Comparison of ENCODE assay signal across 28 cellular contexts in the genomic region with DNA sequence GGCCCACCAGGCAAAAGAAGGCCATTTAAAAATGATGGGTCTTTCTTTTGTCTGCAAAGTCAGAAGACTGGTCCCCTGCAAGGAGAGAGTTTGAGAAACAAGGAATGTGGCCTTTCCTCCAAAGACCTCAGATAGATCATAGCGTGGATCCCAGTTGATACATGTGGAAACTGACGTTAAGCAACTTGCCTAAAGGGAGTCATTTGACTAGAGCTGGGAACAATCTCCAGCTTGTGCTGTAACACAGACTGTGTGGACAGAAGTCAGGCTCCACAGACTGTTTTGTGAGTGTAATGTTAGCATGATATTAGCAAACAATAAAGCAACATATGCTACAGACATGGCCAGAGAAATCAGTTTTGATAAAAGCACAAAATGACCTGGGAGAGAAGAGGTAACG.
DNase-seq lines count a peak whose midpoint lies in the region; ATAC-seq, FAIRE-seq and TF ChIP-seq lines count a peak whose summit lies in the region.
"Had no signal": no experiment of that assay in that cellular context is flagged by ENCODE, and none has a peak within 500 bp of the region (broad histone marks: within the 10 kb centered on the region; RNA-seq: fewer than 3 reads in every experiment).

No MANE protein-coding gene starts in this region.

- no peak overlapping the region for H4K5ac ChIP-seq in IMR-90 (ENCODE audit: low read depth, low read length)

- H3K14ac ChIP-seq in IMR-90 (replicated peaks; ENCODE audit: low read depth, low read length), result peak overlapping the region; percentile 13; the same call in 1 of the 2 replicates

- no peaks in the 10 kb centered on the region for H3K9me2 ChIP-seq in GM23338 (ENCODE audit: insufficient read depth)
- no peaks in the 10 kb centered on the region for H3K9me2 ChIP-seq in GM23248 (ENCODE audit: insufficient read depth)

- no peaks in the 10 kb centered on the region for H3K27me3 ChIP-seq in GM23338 (ENCODE audit: insufficient read depth)
- H3K27me3 ChIP-seq in IMR-90 (ENCODE audit: control insufficient read depth, insufficient read depth, low read length), result no peaks in the 10 kb centered on the region
- H3K27me3 ChIP-seq in K562 (ENCODE audit: control insufficient read depth in 2 of 2, insufficient read depth in 2 of 2, low read length in 2 of 2), result no peaks in the 10 kb centered on the region
- no peaks in the 10 kb centered on the region for H3K27me3 ChIP-seq in neural progenitor cell
- H3K27me3 ChIP-seq in A673 (replicated peaks; ENCODE audit: insufficient read depth, low read depth, low read length, poor library complexity), result no peaks in the 10 kb centered on the region
- H3K27me3 ChIP-seq in GM23248 (replicated peaks; ENCODE audit: insufficient read depth), result no peaks in the 10 kb centered on the region
- H3K27me3 ChIP-seq: body of pancreas, heart right ventricle, thyroid gland had no signal

- no peaks in the 10 kb centered on the region for H3K79me1 ChIP-seq in IMR-90 (ENCODE audit: low read depth in 1 of 2, low read length in 2 of 2)

- no peaks in the 10 kb centered on the region for H4K20me1 ChIP-seq in GM23338 (replicated peaks; ENCODE audit: insufficient read depth)
- H4K20me1 ChIP-seq in IMR-90 (ENCODE audit: insufficient read depth, low read length), result no peaks in the 10 kb centered on the region
- H4K20me1 ChIP-seq in K562 (replicated peaks; ENCODE audit: control insufficient read depth, insufficient read depth, low read length), result no peaks in the 10 kb centered on the region
- H4K20me1 ChIP-seq in neural progenitor cell (ENCODE audit: low read depth), result no peaks in the 10 kb centered on the region
- no peaks in the 10 kb centered on the region for H4K20me1 ChIP-seq in GM23248 (ENCODE audit: insufficient read depth)

- H4K91ac ChIP-seq in IMR-90 (ENCODE audit: insufficient read depth, low read depth, low read length), result no peak overlapping the region

- no peaks in the 10 kb centered on the region for H3K4me1 ChIP-seq in GM23338 (ENCODE audit: insufficient read depth)
- peaks cover 5% of the 10 kb centered on the region; the same call in 1 of the 2 replicates for H3K4me1 ChIP-seq in IMR-90 (ENCODE audit: control insufficient read depth, insufficient read depth, low read length)
- peaks cover 7 to 37% of the 10 kb centered on the region in 2 experiments; a peak in 4 of 5 replicates for H3K4me1 ChIP-seq in K562 (replicated peaks in 1 of 2; ENCODE audit: control insufficient read depth in 2 of 2, insufficient read depth in 2 of 2, low read length in 2 of 2)
- H3K4me1 ChIP-seq in neural progenitor cell, result peaks cover 5% of the 10 kb centered on the region
- no peaks in the 10 kb centered on the region for H3K4me1 ChIP-seq in A673 (ENCODE audit: insufficient read depth, low read length, poor library complexity, severe bottlenecking)
- H3K4me1 ChIP-seq in GM23248 (ENCODE audit: insufficient read depth), result 0 out of 2 replicates have a peak, but pooled peaks cover 2% of the 10 kb centered on the region

- no TSS peak for BruUV-seq in IMR-90 (replicated peaks; lab: Mats Ljungman, UMichigan)
- no TSS peak for BruUV-seq in K562 (replicated peaks; lab: Mats Ljungman, UMichigan)
- no TSS peak for BruUV-seq in A673 (replicated peaks; lab: Mats Ljungman, UMichigan)

- no peak for DNase-seq in GM23338 (ENCODE audit: low spot score)
- DNase-seq in IMR-90, result no peak
- no peak for DNase-seq in K562 (ENCODE audit: extremely low read depth in 1 of 4, low spot score in 3 of 4)
- DNase-seq in neural progenitor cell (ENCODE audit: low spot score), result no peak
- DNase-seq in A673 (ENCODE audit: low spot score), result no peak
- no peak for DNase-seq in GM23248
- DNase-seq in left lobe of liver (ENCODE audit: low spot score), result no peak
- DNase-seq: activated CD8-positive, alpha-beta memory T cell treated with anti-CD3 and anti-CD28 coated beads, Interleukin-2, amount 50 U/mL, for 4 hours; activated effector memory CD4-positive, alpha-beta T cell treated with anti-CD3 and anti-CD28 coated beads, Interleukin-2, amount 50 U/mL, for 16 hours; activated naive CD8-positive, alpha-beta T cell treated with anti-CD3 and anti-CD28 coated beads, Interleukin-2, amount 50 U/mL, for 24 hours; body of pancreas; Calu3; DND-41; heart right ventricle; HFFc6; Kasumi-1; MV-4-11; NCI-H146; NCI-H524; right cardiac atrium; stimulated activated naive CD8-positive, alpha-beta T cell treated with anti-CD3 and anti-CD28 coated beads, Interleukin-15, Interleukin-2, amounts not matched to agents 100 U/mL and 50 U/mL, for 24 hours; SW 1271; T1000; thyroid gland had no signal

- H3K4me3 ChIP-seq in GM23338 (no peak overlapping the region), IMR-90 (ENCODE audit: insufficient read depth, low read depth, low read length) (no peak overlapping the region), K562 (no peak overlapping the region), neural progenitor cell (no peak overlapping the region), A673 (ENCODE audit: low read depth, low read length, poor library complexity, severe bottlenecking) (no peak overlapping the region), GM23248 (no peak overlapping the region)
- H3K4me3 ChIP-seq: body of pancreas, heart right ventricle, thyroid gland had no signal

- H3K4me1 Mint-ChIP-seq in GM23338 (no peaks in the 10 kb centered on the region; the same call in 2 of the 3 replicates), neural progenitor cell (peaks cover 11% of the 10 kb centered on the region)

- no peak overlapping the region for H2AK9ac ChIP-seq in IMR-90 (replicated peaks; ENCODE audit: low read depth, low read length, poor library complexity)

- FAIRE-seq in K562 (lab: Jason Lieb, UNC), result no peak
- FAIRE-seq: GM12891 had no signal

- no peak overlapping the region for H3K27ac ChIP-seq in GM23338 (ENCODE audit: low read depth)
- no peak overlapping the region for H3K27ac ChIP-seq in IMR-90 (ENCODE audit: insufficient read depth, low read length)
- H3K27ac ChIP-seq in K562 (ENCODE audit: extremely low read depth, low read depth, low read length), result peak overlapping the region; percentile 15; the same call in 1 of the 3 replicates
- H3K27ac ChIP-seq in neural progenitor cell, result no peak overlapping the region
- H3K27ac ChIP-seq in A673 (ENCODE audit: low read depth, low read length, poor library complexity, severe bottlenecking), result no peak overlapping the region
- H3K27ac ChIP-seq in GM23248, result no peak overlapping the region
- H3K27ac ChIP-seq: body of pancreas, C4-2B, heart right ventricle, thyroid gland had no signal

- H3K9ac ChIP-seq in IMR-90 (ENCODE audit: low read depth, low read length), result no peak overlapping the region
- no peak overlapping the region for H3K9ac ChIP-seq in K562 (ENCODE audit: insufficient read depth in 1 of 2, low read depth in 2 of 2, low read length in 2 of 2)
- no peak overlapping the region for H3K9ac ChIP-seq in neural progenitor cell
- H3K9ac ChIP-seq in GM23248, result no peak overlapping the region

- TF ChIP-seq CTCF in GM23338 (conservative IDR thresholded peaks at IDR 0.05; ENCODE audit: low read depth in 2 of 2), result no peak
- TF ChIP-seq CTCF in IMR-90 (conservative IDR thresholded peaks at IDR 0.05; ENCODE audit: low read depth, low read length), result no peak
- no peak for TF ChIP-seq CTCF in K562 (IDR thresholded peaks at IDR 0.05 in 2 of 3, conservative IDR thresholded peaks at IDR 0.05 in 1 of 3; ENCODE audit: insufficient read depth in 2 of 3, low read depth in 1 of 3, low read length in 3 of 3)
- TF ChIP-seq CTCF in neural progenitor cell (IDR thresholded peaks at IDR 0.05), result no peak
- no peak for TF ChIP-seq CTCF in A673 (conservative IDR thresholded peaks at IDR 0.05; ENCODE audit: low read depth, low read length)

- TF ChIP-seq RAD21 in IMR-90 (IDR thresholded peaks at IDR 0.05; ENCODE audit: low read length), result no peak
- TF ChIP-seq RAD21 in K562 (CRISPR knock-in tag; conservative IDR thresholded peaks at IDR 0.05 in 1 of 2, IDR thresholded peaks at IDR 0.05 in 1 of 2), result no peak; a peak in 1 of 4 replicates

- H3K18ac ChIP-seq in IMR-90 (ENCODE audit: low read depth, low read length), result no peak overlapping the region

- no peaks in the 10 kb centered on the region for H3K79me2 ChIP-seq in GM23338 (replicated peaks; ENCODE audit: insufficient read depth)
- H3K79me2 ChIP-seq in K562 (ENCODE audit: control insufficient read depth, insufficient read depth, low read length), result no peaks in the 10 kb centered on the region
- H3K79me2 ChIP-seq in neural progenitor cell (ENCODE audit: low read depth), result no peaks in the 10 kb centered on the region
- no peaks in the 10 kb centered on the region for H3K79me2 ChIP-seq in GM23248 (ENCODE audit: insufficient read depth)

- H3K36me3 ChIP-seq in GM23338 (ENCODE audit: insufficient read depth), result no peaks in the 10 kb centered on the region
- H3K36me3 ChIP-seq in IMR-90 (ENCODE audit: control insufficient read depth, insufficient read depth, low read length), result no peaks in the 10 kb centered on the region
- no peaks in the 10 kb centered on the region for H3K36me3 ChIP-seq in K562 (ENCODE audit: control insufficient read depth, insufficient read depth, low read length)
- no peaks in the 10 kb centered on the region for H3K36me3 ChIP-seq in neural progenitor cell
- H3K36me3 ChIP-seq in A673 (ENCODE audit: insufficient read depth, low read length, poor library complexity, severe bottlenecking), result no peaks in the 10 kb centered on the region
- H3K36me3 ChIP-seq in GM23248 (ENCODE audit: low read depth), result no peaks in the 10 kb centered on the region
- H3K36me3 ChIP-seq: heart right ventricle, thyroid gland had no signal

- intact Hi-C loops in IMR-90 (cut with micrococcal nuclease), result no loop called here
- intact Hi-C loops in K562 (cut with micrococcal nuclease), result loop anchor here (5.0 kb wide), 1 partner anchor 87 kb away; no protein-coding TSS in a partner anchor
- intact Hi-C loops in A673 (cut with micrococcal nuclease; ENCODE audit: unreplicated experiment), result no loop called here

- no peak overlapping the region for H2AK5ac ChIP-seq in IMR-90 (ENCODE audit: low read depth, low read length)

- CTCF ChIA-PET in IMR-90 (lab: Yijun Ruan, JAX), result interaction anchor here (0.6 kb wide), 2 partner anchors 144 to 362 kb away, joined by 3 to 4 read pairs; no protein-coding TSS in a partner anchor
- CTCF ChIA-PET in K562 (lab: Yijun Ruan, JAX; ENCODE audit: low intra/inter-chr PET ratio), result no interaction called here
- CTCF ChIA-PET in A673 (lab: Charles Lee), result no interaction called here

- H3K4ac ChIP-seq in IMR-90 (ENCODE audit: low read depth, low read length), result no peak overlapping the region

- no peak overlapping the region for H2BK120ac ChIP-seq in IMR-90 (ENCODE audit: low read depth, low read length)

- no peak overlapping the region for H2BK5ac ChIP-seq in IMR-90 (ENCODE audit: low read depth, low read length, poor library complexity, severe bottlenecking)

- H2AFZ ChIP-seq in GM23338 (peak overlapping the region; percentile 74; the same call in 1 of the 2 replicates), IMR-90 (replicated peaks; ENCODE audit: low read length, poor library complexity) (peak overlapping the region; percentile 1), K562 (ENCODE audit: low read depth, low read length) (peak overlapping the region; percentile 77), neural progenitor cell (replicated peaks) (peak overlapping the region; percentile 75), GM23248 (no peak overlapping the region)

- H3K4me2 ChIP-seq in GM23338 (no peak overlapping the region), IMR-90 (ENCODE audit: low read depth, low read length) (no peak overlapping the region), K562 (ENCODE audit: insufficient read depth, low read length) (no peak overlapping the region), neural progenitor cell (no peak overlapping the region), GM23248 (ENCODE audit: unreplicated experiment) (no peak overlapping the region)

- dilution Hi-C loops in IMR-90 (cut with HindIII; ENCODE audit: low sequenced_read_pairs, unreplicated experiment), result no loop called here

- no peaks in the 10 kb centered on the region for H3K9me1 ChIP-seq in IMR-90 (ENCODE audit: insufficient read depth, low read length)
- no peaks in the 10 kb centered on the region for H3K9me1 ChIP-seq in K562 (ENCODE audit: control insufficient read depth, insufficient read depth, low read length)

- POLR2A ChIA-PET in IMR-90 (lab: Charles Lee; ENCODE audit: unreplicated experiment) (no interaction called here), K562 (lab: Yijun Ruan, JAX) (interaction anchor here (0.9 to 1.3 kb wide), 4 partner anchors 8 to 140 kb away, joined by 3 read pairs; a partner anchor contains a TSS), A673 (lab: Charles Lee; ENCODE audit: low non-redundant PET) (interaction anchor here (0.8 kb wide), 1 partner anchor 246 kb away, joined by 4 read pairs; no protein-coding TSS in a partner anchor)

- H3K9me3 Mint-ChIP-seq in GM23338, result no peaks in the 10 kb centered on the region
- peaks cover 2% of the 10 kb centered on the region for H3K9me3 Mint-ChIP-seq in neural progenitor cell
- H3K9me3 Mint-ChIP-seq: activated naive CD8-positive, alpha-beta T cell treated with anti-CD3 and anti-CD28 coated beads, Interleukin-2, amount 50 U/mL, for 24 hours; HFFc6; natural killer cell treated with Interleukin-12 subunit alpha and Interleukin-12 subunit beta and Interleukin-15 and Interleukin-18, amount 100 ng/mL, for 72 hours had no signal

- H3K9me3 ChIP-seq in IMR-90 (ENCODE audit: control insufficient read depth, insufficient read depth, low read length) (no peaks in the 10 kb centered on the region), K562 (replicated peaks; ENCODE audit: control insufficient read depth, insufficient read depth, low read depth, low read length) (0 out of 2 replicates have a peak, but pooled peaks cover 1% of the 10 kb centered on the region), neural progenitor cell (ENCODE audit: low read depth) (no peaks in the 10 kb centered on the region), A673 (ENCODE audit: low read depth, low read length, poor library complexity, severe bottlenecking) (no peaks in the 10 kb centered on the region), GM23248 (ENCODE audit: low read depth) (no peaks in the 10 kb centered on the region)
- H3K9me3 ChIP-seq: body of pancreas, heart right ventricle, thyroid gland had no signal

- no peaks in the 10 kb centered on the region for H3K36me3 Mint-ChIP-seq in GM23338 (ENCODE audit: low read depth)
- no peaks in the 10 kb centered on the region for H3K36me3 Mint-ChIP-seq in neural progenitor cell
- H3K36me3 Mint-ChIP-seq: natural killer cell treated with Interleukin-12 subunit alpha and Interleukin-12 subunit beta and Interleukin-15 and Interleukin-18, amount 100 ng/mL, for 72 hours had no signal

- ATAC-seq in GM23338, result no peak
- ATAC-seq in IMR-90 (ENCODE audit: low read depth), result no peak
- no peak for ATAC-seq in K562
- ATAC-seq in HG02981 (IDR thresholded peaks at IDR 0.05; ENCODE audit: unreplicated experiment), result no peak
- no peak for ATAC-seq in left lobe of liver
- ATAC-seq: body of pancreas; heart right ventricle; right cardiac atrium; stimulated activated naive CD8-positive, alpha-beta T cell treated with anti-CD3 and anti-CD28 coated beads, Interleukin-15, Interleukin-2, amounts not matched to agents 100 U/mL and 50 U/mL, for 24 hours had no signal

- in situ Hi-C loops in IMR-90 (cut with MboI; ENCODE audit: low sequenced_read_pairs) (no loop called here), K562 (cut with MboI) (loop anchor here (10.0 kb wide), 1 partner anchor 140 kb away; a partner anchor contains a TSS), GM23248 (cut with MboI) (no loop called here)

- no peak overlapping the region for H3K23ac ChIP-seq in IMR-90 (ENCODE audit: low read depth, low read length)

- no peak overlapping the region for H4K8ac ChIP-seq in IMR-90 (ENCODE audit: low read depth in 2 of 2, low read length in 2 of 2)

- no peak for TF ChIP-seq EP300 in K562 (IDR thresholded peaks at IDR 0.05; ENCODE audit: low read length)

- H3K27me3 Mint-ChIP-seq in GM23338 (ENCODE audit: insufficient read depth, low read depth, poor library complexity) (no peaks in the 10 kb centered on the region), neural progenitor cell (ENCODE audit: insufficient read depth, low read depth) (no peaks in the 10 kb centered on the region)

- no peak overlapping the region; the same call in 1 of the 2 replicates for H3K27ac Mint-ChIP-seq in GM23338
- H3K27ac Mint-ChIP-seq in neural progenitor cell, result no peak overlapping the region

- WGBS in IMR-90 (ENCODE audit: extremely low coverage in 2 of 2, insufficient read length in 1 of 2), 2 experiments, result no CpG with 5 or more reads among the region's 3 CpGs
- 79% methylated on average over 3 of the region's 3 CpGs for WGBS in K562 (ENCODE audit: insufficient coverage, low coverage, missing lambda C conversion rate)
- 87 to 91% methylated on average over 3 of the region's 3 CpGs for WGBS in GM23248 (ENCODE audit: low coverage in 1 of 2, low lambda C conversion rate in 2 of 2, missing lambda C conversion rate in 2 of 2), 2 experiments

- H2BK20ac ChIP-seq in IMR-90 (ENCODE audit: low read depth, low read length), result no peak overlapping the region

- no peak overlapping the region for H3K56ac ChIP-seq in IMR-90 (ENCODE audit: extremely low read depth, insufficient read depth, low read length)

- H3F3A ChIP-seq in GM23338 (replicated peaks; ENCODE audit: low read depth), result no peaks in the 10 kb centered on the region
- no peaks in the 10 kb centered on the region for H3F3A ChIP-seq in neural progenitor cell (ENCODE audit: low read depth)
- H3F3A ChIP-seq in GM23248 (ENCODE audit: insufficient read depth), result peaks cover under 1% of the 10 kb centered on the region

- 0 out of 3 replicates have a peak overlapping the region, but pooled peaks have one; percentile 34 for H2BK15ac ChIP-seq in IMR-90 (ENCODE audit: low read depth, low read length)

- no peak for TF ChIP-seq POLR2A in IMR-90 (IDR thresholded peaks at IDR 0.05; ENCODE audit: low read depth, low read length)
- no peak for TF ChIP-seq POLR2A in K562 (conservative IDR thresholded peaks at IDR 0.05)

- H3K4me3 Mint-ChIP-seq in GM23338, result no peak overlapping the region
- H3K4me3 Mint-ChIP-seq in neural progenitor cell, result no peak overlapping the region
- H3K4me3 Mint-ChIP-seq: activated naive CD8-positive, alpha-beta T cell treated with anti-CD3 and anti-CD28 coated beads, Interleukin-2, amount 50 U/mL, for 24 hours; HFFc6; natural killer cell treated with Interleukin-12 subunit alpha and Interleukin-12 subunit beta and Interleukin-15 and Interleukin-18, amount 100 ng/mL, for 72 hours had no signal
